10 cellular contexts compared by ENCODE assay signal in the genomic region with DNA sequence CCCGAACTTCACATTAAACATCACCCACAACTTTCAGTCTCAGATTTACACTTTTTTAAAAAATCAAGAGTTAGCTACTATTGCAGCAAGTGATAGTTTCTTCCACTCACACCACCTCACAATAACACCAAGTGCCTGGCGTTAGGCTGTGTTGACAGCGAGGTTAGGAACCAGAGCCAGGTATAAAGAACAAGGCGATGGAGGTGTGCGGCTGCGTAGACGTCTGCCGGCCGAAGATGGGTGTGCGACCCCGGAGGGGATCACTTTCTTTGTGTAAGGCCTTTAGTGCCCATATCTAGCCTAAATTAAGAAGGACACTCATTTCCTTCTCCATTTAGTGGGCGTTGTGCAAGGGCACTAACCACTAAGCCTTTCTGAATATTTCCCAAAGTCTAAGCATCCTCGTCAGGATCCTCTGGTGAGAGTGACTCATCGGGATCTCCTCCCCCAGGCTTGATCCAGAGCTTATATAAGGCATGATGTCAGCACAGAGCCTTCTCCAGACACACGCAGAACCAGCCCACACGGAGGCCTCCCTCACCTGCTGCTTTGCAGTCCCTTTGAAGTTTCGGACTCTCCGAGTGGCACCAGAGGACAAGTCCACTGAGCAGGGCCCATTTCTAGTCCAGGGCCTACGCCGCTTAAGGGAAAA. TPM values are rescaled to one million over a fixed set of nuclear protein-coding genes. Genes with fewer than 3 reads are reported as not detected.
A peak's percentile ranks its signal among the peaks of the same experiment; 100 is the strongest.
DNase-seq lines count a peak whose midpoint lies in the region; ATAC-seq and TF ChIP-seq lines count a peak whose summit lies in the region.
"Had no signal": no experiment of that assay in that cellular context is flagged by ENCODE, and none has a peak within 500 bp of the region (broad histone marks: within the 10 kb centered on the region; RNA-seq: fewer than 3 reads in every experiment).

No MANE protein-coding gene starts in this region.

- CTCF ChIA-PET in CD8-positive, alpha-beta memory T cell (lab: Charles Lee): no interaction called here

- H3K9me3 Mint-ChIP-seq in CD8-positive, alpha-beta memory T cell: no peaks in the 10 kb centered on the region
- H3K9me3 Mint-ChIP-seq in chondrocyte (ENCODE audit: low read depth): no peaks in the 10 kb centered on the region
- H3K9me3 Mint-ChIP-seq: IgD-negative memory B cell had no signal

- peaks cover 2 to 9% (median 5%) of the 10 kb centered on the region in 3 donors for H3K4me1 Mint-ChIP-seq in CD8-positive, alpha-beta memory T cell
- H3K4me1 Mint-ChIP-seq in chondrocyte (ENCODE audit: low read depth): peaks cover 11% of the 10 kb centered on the region

- H3K27me3 ChIP-seq in CD8-positive, alpha-beta memory T cell (ENCODE audit: insufficient read depth, low read length, poor library complexity, severe bottlenecking): no peaks in the 10 kb centered on the region
- H3K27me3 ChIP-seq in vagina: no peaks in the 10 kb centered on the region

- TF ChIP-seq POLR2A in vagina (IDR thresholded peaks at IDR 0.05): no peak

- POLR2A ChIA-PET in CD8-positive, alpha-beta memory T cell (lab: Charles Lee): no interaction called here

- TF ChIP-seq CTCF in chondrocyte (IDR thresholded peaks at IDR 0.05) (no peak), vagina (IDR thresholded peaks at IDR 0.05) (no peak)

- H3K36me3 ChIP-seq in CD8-positive, alpha-beta memory T cell (ENCODE audit: insufficient read depth, low read length): no peaks in the 10 kb centered on the region
- no peaks in the 10 kb centered on the region for H3K36me3 ChIP-seq in vagina

- no peak for ATAC-seq in HG02852 (IDR thresholded peaks at IDR 0.05; ENCODE audit: unreplicated experiment)

- H3K9me3 ChIP-seq in CD8-positive, alpha-beta memory T cell (ENCODE audit: low read length): no peaks in the 10 kb centered on the region
- no peaks in the 10 kb centered on the region for H3K9me3 ChIP-seq in vagina

- H3K27ac ChIP-seq in CD8-positive, alpha-beta memory T cell (ENCODE audit: low read depth, low read length): no peak overlapping the region
- peak overlapping the region; percentile 69 for H3K27ac ChIP-seq in vagina

- no peak for DNase-seq in CD8-positive, alpha-beta memory T cell
- peak; percentile 95 for DNase-seq in MV-4-11 (lab: John Stamatoyannopoulos, UW)
- DNase-seq in chondrocyte (ENCODE audit: low spot score): no peak
- DNase-seq in medulla oblongata (ENCODE audit: extremely low spot score): peak; percentile 21
- DNase-seq in vagina (ENCODE audit: extremely low spot score in 2 of 2): no peak
- DNase-seq in HuH-7.5 (ENCODE audit: low spot score): no peak
- no peak for DNase-seq in NCI-H2081 treated with DMSO at 0.1 percent for 48 hours (lab: John Stamatoyannopoulos, UW)

- intact Hi-C loops in vagina (cut with DNase I): no loop called here

- H3K27ac Mint-ChIP-seq in CD8-positive, alpha-beta memory T cell: peak overlapping the region in 3 of 8 donors; percentile 43 to 62 (median 55)
- no peak overlapping the region for H3K27ac Mint-ChIP-seq in chondrocyte (ENCODE audit: unreplicated experiment)
- H3K27ac Mint-ChIP-seq: IgD-negative memory B cell had no signal

- H3K27me3 Mint-ChIP-seq in CD8-positive, alpha-beta memory T cell: peaks cover 30 to 83% of the 10 kb centered on the region in 2 donors
- H3K27me3 Mint-ChIP-seq in chondrocyte (ENCODE audit: low read depth): peaks cover 56% of the 10 kb centered on the region

- H3K36me3 Mint-ChIP-seq in CD8-positive, alpha-beta memory T cell: no peaks in the 10 kb centered on the region
- H3K36me3 Mint-ChIP-seq in chondrocyte (ENCODE audit: low read depth): no peaks in the 10 kb centered on the region

- no peak overlapping the region for H3K4me3 ChIP-seq in CD8-positive, alpha-beta memory T cell (ENCODE audit: low read length)
- H3K4me3 ChIP-seq in vagina: peak overlapping the region; percentile 55 to 64

- no peaks in the 10 kb centered on the region for H3K4me1 ChIP-seq in CD8-positive, alpha-beta memory T cell (ENCODE audit: insufficient read depth, low read length)
- peaks cover 21% of the 10 kb centered on the region for H3K4me1 ChIP-seq in vagina

- H3K4me3 Mint-ChIP-seq in CD8-positive, alpha-beta memory T cell: peak overlapping the region; percentile 31 to 70 (median 65)
- peak overlapping the region; percentile 65 for H3K4me3 Mint-ChIP-seq in chondrocyte (ENCODE audit: unreplicated experiment)

RNA-seq across cellular contexts. Expression of a gene that starts 11.8 kb away (rescaled TPM):
- total RNA-seq in CD8-positive, alpha-beta memory T cell: not detected
- polyA plus RNA-seq in CD8-positive, alpha-beta memory T cell: not detected
- total RNA-seq in chondrocyte (not detected in 3 replicates), vagina (0.25 TPM)
- total RNA-seq: left colon had no signal
- polyA plus RNA-seq: IgD-negative memory B cell had no signal

Comparison
In these comparisons a context has a peak if more than half of its experiments do, and no peak if none do; other contexts are left out.
1. DNase-seq: peak in MV-4-11 (single experiment) and medulla oblongata (single experiment); none in CD8-positive, alpha-beta memory T cell (0 of 5), chondrocyte (single experiment), vagina (0 of 2), HuH-7.5 (single experiment) and NCI-H2081 treated with DMSO at 0.1 percent for 48 hours (single experiment).